9 cellular contexts compared by ENCODE assay signal in the genomic region with DNA sequence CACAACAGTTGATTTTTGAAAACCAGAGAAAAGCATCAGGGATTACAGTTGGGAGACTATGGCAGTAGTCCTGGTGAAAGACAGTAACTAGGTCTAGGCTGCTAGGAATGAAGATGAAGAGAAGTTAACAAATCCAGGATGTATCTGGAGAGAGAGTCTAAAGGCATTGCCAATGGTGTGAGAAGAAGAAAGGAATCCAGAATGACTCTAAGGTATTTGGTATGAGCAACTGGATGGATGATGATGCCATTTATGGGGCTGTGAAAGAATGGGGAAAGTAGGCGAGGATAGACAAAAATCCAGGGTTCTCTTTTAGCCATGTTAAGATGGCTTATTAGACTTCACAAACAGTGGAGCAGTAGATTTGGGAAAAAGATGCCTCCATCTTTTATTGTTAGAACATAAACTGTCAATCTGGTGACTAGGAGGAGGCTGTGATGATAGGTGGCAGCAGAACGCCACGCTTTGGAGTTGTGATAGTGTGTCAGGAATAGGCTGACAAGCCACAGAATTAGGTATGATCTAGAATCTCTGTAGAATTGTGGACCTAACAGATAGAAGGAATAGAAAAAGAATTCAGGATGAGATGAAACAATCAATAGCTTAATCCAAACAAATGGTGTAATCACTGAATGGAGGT. TPM values are rescaled to one million over a fixed set of nuclear protein-coding genes. Genes with fewer than 3 reads are reported as not detected.
A peak's percentile ranks its signal among the peaks of the same experiment; 100 is the strongest.
DNase-seq lines count a peak whose midpoint lies in the region; ATAC-seq, FAIRE-seq and TF ChIP-seq lines count a peak whose summit lies in the region.
"Had no signal": no experiment of that assay in that cellular context is flagged by ENCODE, and none has a peak within 500 bp of the region (broad histone marks: within the 10 kb centered on the region; RNA-seq: fewer than 3 reads in every experiment).

No MANE protein-coding gene starts in this region.

- POLR2A ChIA-PET in CD8-positive, alpha-beta T cell (lab: Charles Lee) = no interaction called here
- POLR2A ChIA-PET in activated B cell treated with CpG ODN at 0.5 μM for 24 hours (lab: Charles Lee) = interaction anchor here (0.7 kb wide), 1 partner anchor 22 kb away, joined by 3 read pairs; no protein-coding TSS in a partner anchor

- no peak overlapping the region for H3K4me3 Mint-ChIP-seq in CD8-positive, alpha-beta T cell
- H3K4me3 Mint-ChIP-seq in activated B cell treated with CpG ODN at 0.5 μM for 24 hours = no peak overlapping the region

- intact Hi-C loops in CD8-positive, alpha-beta T cell (cut with DNase I, micrococcal nuclease) = loop anchor here (1.0 to 10.0 kb wide), 6 partner anchors 27 to 860 kb away; a partner anchor contains a TSS
- intact Hi-C loops in activated B cell treated with CpG ODN at 0.5 μM for 24 hours (cut with micrococcal nuclease) = loop anchor here (1.0 to 2.0 kb wide), 2 partner anchors 27 to 81 kb away; a partner anchor contains a TSS

- H3K4me3 ChIP-seq in CD8-positive, alpha-beta T cell (ENCODE audit: low read depth, low read length) = no peak overlapping the region
- no peak overlapping the region for H3K4me3 ChIP-seq in epithelial cell of esophagus (ENCODE audit: low read length)
- H3K4me3 ChIP-seq in small intestine (ENCODE audit: low read depth in 1 of 2, low read length in 2 of 2) = no peak overlapping the region

- peak; percentile 37 to 71 (median 60) for DNase-seq in CD8-positive, alpha-beta T cell
- DNase-seq in activated B cell treated with CpG ODN at 0.5 μM for 24 hours = peak; percentile 19
- peak; percentile 23 for DNase-seq in epithelial cell of esophagus (ENCODE audit: low read depth)
- peak; percentile 38 for DNase-seq in small intestine
- DNase-seq in epidermal melanocyte (ENCODE audit: insufficient read length, low spot score) = no peak

- H3K27me3 ChIP-seq in CD8-positive, alpha-beta T cell (ENCODE audit: insufficient read depth, low read length) = no peaks in the 10 kb centered on the region
- H3K27me3 ChIP-seq in small intestine (ENCODE audit: control insufficient read depth in 2 of 2, insufficient read depth in 2 of 2, low read length in 2 of 2) = no peaks in the 10 kb centered on the region

- peaks cover 8% of the 10 kb centered on the region for H3K27me3 Mint-ChIP-seq in CD8-positive, alpha-beta T cell (ENCODE audit: low read depth)
- H3K27me3 Mint-ChIP-seq in activated B cell treated with CpG ODN at 0.5 μM for 24 hours = peaks cover 1% of the 10 kb centered on the region

- H3K9me3 Mint-ChIP-seq in CD8-positive, alpha-beta T cell = no peaks in the 10 kb centered on the region
- H3K9me3 Mint-ChIP-seq in activated B cell treated with CpG ODN at 0.5 μM for 24 hours = no peaks in the 10 kb centered on the region

- H3K27ac ChIP-seq in CD8-positive, alpha-beta T cell (ENCODE audit: low read depth, low read length) = no peak overlapping the region
- H3K27ac ChIP-seq in small intestine (ENCODE audit: low read depth in 1 of 2, low read length in 1 of 2) = no peak overlapping the region

- no peak for FAIRE-seq in small intestine (lab: Jason Lieb, UNC)
- FAIRE-seq: endothelial cell of umbilical vein had no signal

- no peak overlapping the region for H3K27ac Mint-ChIP-seq in CD8-positive, alpha-beta T cell
- H3K27ac Mint-ChIP-seq in activated B cell treated with CpG ODN at 0.5 μM for 24 hours = no peak overlapping the region

- peak; percentile 61 for TF ChIP-seq CTCF in CD8-positive, alpha-beta T cell (IDR thresholded peaks at IDR 0.05)
- no peak for TF ChIP-seq CTCF in activated B cell treated with CpG ODN at 0.5 μM for 24 hours (IDR thresholded peaks at IDR 0.05)
- no peak for TF ChIP-seq CTCF in epithelial cell of esophagus (IDR thresholded peaks at IDR 0.05; ENCODE audit: insufficient read depth, low read depth, low read length, missing control alignments)

- no peaks in the 10 kb centered on the region for H3K9me3 ChIP-seq in CD8-positive, alpha-beta T cell (ENCODE audit: low read length)
- no peaks in the 10 kb centered on the region for H3K9me3 ChIP-seq in small intestine (ENCODE audit: control insufficient read depth, low read depth)

- CTCF ChIA-PET in CD8-positive, alpha-beta T cell (lab: Charles Lee) = interaction anchor here (0.6 to 2.2 kb wide), 7 partner anchors 14 to 99 kb away, joined by 3 to 31 read pairs (median 4); a partner anchor contains a TSS
- CTCF ChIA-PET in activated B cell treated with CpG ODN at 0.5 μM for 24 hours (lab: Charles Lee) = interaction anchor here (1.8 kb wide), 1 partner anchor 81 kb away, joined by 14 read pairs; no protein-coding TSS in a partner anchor

- 53 to 70% (median 69%) methylated on average over 3 of the region's 3 CpGs for WGBS in small intestine, 3 donors

- H3K4me1 Mint-ChIP-seq in CD8-positive, alpha-beta T cell (ENCODE audit: low read depth) = no peaks in the 10 kb centered on the region
- no peaks in the 10 kb centered on the region for H3K4me1 Mint-ChIP-seq in activated B cell treated with CpG ODN at 0.5 μM for 24 hours

- no peaks in the 10 kb centered on the region for H3K4me1 ChIP-seq in CD8-positive, alpha-beta T cell (ENCODE audit: insufficient read depth, low read length)
- H3K4me1 ChIP-seq in small intestine (ENCODE audit: control insufficient read depth in 2 of 2, insufficient read depth in 1 of 2, low read depth in 1 of 2, low read length in 1 of 2) = no peaks in the 10 kb centered on the region

- H3K36me3 ChIP-seq in CD8-positive, alpha-beta T cell (ENCODE audit: insufficient read depth, low read length) = no peaks in the 10 kb centered on the region
- no peaks in the 10 kb centered on the region for H3K36me3 ChIP-seq in small intestine (ENCODE audit: control insufficient read depth in 2 of 2, insufficient read depth in 2 of 2, low read length in 2 of 2)

- H3K36me3 Mint-ChIP-seq in CD8-positive, alpha-beta T cell = no peaks in the 10 kb centered on the region
- no peaks in the 10 kb centered on the region for H3K36me3 Mint-ChIP-seq in activated B cell treated with CpG ODN at 0.5 μM for 24 hours (ENCODE audit: low read depth)

- ATAC-seq in CD8-positive, alpha-beta T cell = peak; percentile 82
- ATAC-seq in GM21786 (IDR thresholded peaks at IDR 0.05; ENCODE audit: unreplicated experiment) (peak; percentile 86), activated B cell treated with CpG ODN at 0.5 μM for 24 hours (ENCODE audit: low read depth) (peak; percentile 49), GM21367 (IDR thresholded peaks at IDR 0.05; ENCODE audit: unreplicated experiment) (no peak), HG03025 (IDR thresholded peaks at IDR 0.05; ENCODE audit: low FRiP score, unreplicated experiment) (no peak)

RNA-seq across cellular contexts. Expression of a gene that starts 27.3 kb away (rescaled TPM):
- total RNA-seq in CD8-positive, alpha-beta T cell = 10 to 100 TPM; 77.5 to 82.2 TPM
- 26.2 and 29.2 TPM in 2 replicates for total RNA-seq in activated B cell treated with CpG ODN at 0.5 μM for 24 hours
- 10 to 100 TPM in 2 of 3 donors, 1 to 10 TPM in 1; 6.2 to 14.2 (median 11.2) TPM for polyA plus RNA-seq in small intestine

Comparison
In these comparisons a context has a peak if more than half of its experiments do, and no peak if none do; other contexts are left out.
1. ATAC-seq: peak in CD8-positive, alpha-beta T cell (single experiment), GM21786 (single experiment) and activated B cell treated with CpG ODN at 0.5 μM for 24 hours (single experiment); none in GM21367 (single experiment) and HG03025 (single experiment).